In genomic region chr7:262631-263311, GRCh38 we compare ENCODE assay signal across 9 cellular contexts. TPM values are rescaled to one million over a fixed set of nuclear protein-coding genes. Genes with fewer than 3 reads are reported as not detected.
A peak's percentile ranks its signal among the peaks of the same experiment; 100 is the strongest.
DNase-seq lines count a peak whose midpoint lies in the region; ATAC-seq, FAIRE-seq and TF ChIP-seq lines count a peak whose summit lies in the region.
"Not testable (repeated sequence)": the region's sequence is repeated elsewhere in the genome, so short reads cannot be mapped to it uniquely, and the experiment has no call there.
"Had no signal": no experiment of that assay in that cellular context is flagged by ENCODE, and none has a peak within 500 bp of the region (broad histone marks: within the 10 kb centered on the region; RNA-seq: fewer than 3 reads in every experiment).

No MANE protein-coding gene starts in this region.

- TF ChIP-seq POLR2A in H1 (IDR thresholded peaks at IDR 0.05; ENCODE audit: control extremely low read depth in 1 of 2, low read depth in 2 of 2, low read length in 2 of 2) = not testable (repeated sequence)

- not testable (repeated sequence) for H3K56ac ChIP-seq in H1 (replicated peaks; ENCODE audit: insufficient read length, low read depth, low read length)

- not testable (repeated sequence) for H3K4me3 Mint-ChIP-seq in activated T-helper 2 cell treated with anti-CD3 and anti-CD28 coated beads, Interferon-gamma antibody, Interleukin-2, Interleukin-4, amounts not matched to agents 10 μg/mL and 5 μg/mL and 100 μg/mL, durations not matched to agents 14 hours and 24 hours and 36 hours (ENCODE audit: low read depth)
- peak overlapping the region in 1 of 2 donors; percentile 22 for H3K4me3 Mint-ChIP-seq in stimulated activated naive CD8-positive, alpha-beta T cell treated with anti-CD3 and anti-CD28 coated beads, Interleukin-15, amount 100 ng/mL, for 72 hours

- not testable (repeated sequence) for H3K36me3 ChIP-seq in Karpas-422 (ENCODE audit: insufficient read depth, low read length); kidney epithelial cell (ENCODE audit: control insufficient read depth, insufficient read depth, low read length)
- peaks cover 5 to 39% (median 20%) of the 10 kb centered on the region in 4 experiments; a peak in 6 of 8 replicates for H3K36me3 ChIP-seq in H1 (ENCODE audit: control insufficient read depth in 2 of 4, insufficient read depth in 4 of 4, low read length in 3 of 4)

- not testable (repeated sequence) for H2AFZ ChIP-seq in Karpas-422 (ENCODE audit: low read length); H1 (ENCODE audit: low read length)

- not testable (repeated sequence) for H3K4me1 Mint-ChIP-seq in activated T-helper 2 cell treated with anti-CD3 and anti-CD28 coated beads, Interferon-gamma antibody, Interleukin-2, Interleukin-4, amounts not matched to agents 10 μg/mL and 5 μg/mL and 100 μg/mL, durations not matched to agents 14 hours and 24 hours and 36 hours (ENCODE audit: low read depth)
- H3K4me1 Mint-ChIP-seq in stimulated activated naive CD8-positive, alpha-beta T cell treated with anti-CD3 and anti-CD28 coated beads, Interleukin-15, amount 100 ng/mL, for 72 hours = peaks cover 16% of the 10 kb centered on the region

- H3K4me2 ChIP-seq in Karpas-422 (ENCODE audit: low read depth, low read length, poor library complexity, severe bottlenecking); H1 (ENCODE audit: insufficient read depth in 1 of 2, low read depth in 2 of 2, low read length in 2 of 2): not testable (repeated sequence)

- not testable (repeated sequence) for H4K5ac ChIP-seq in H1 (ENCODE audit: insufficient read length, low read depth, low read length)

- not testable (repeated sequence) for H3K9me2 ChIP-seq in Karpas-422 (replicated peaks; ENCODE audit: insufficient read depth, low read length)

- intact Hi-C loops in activated T-helper 2 cell treated with anti-CD3 and anti-CD28 coated beads, Interferon-gamma antibody, Interleukin-2, Interleukin-4, amounts not matched to agents 10 μg/mL and 5 μg/mL and 100 μg/mL, durations not matched to agents 14 hours and 24 hours and 36 hours (cut with micrococcal nuclease) = not testable (repeated sequence)

- not testable (repeated sequence) for H3K36me3 Mint-ChIP-seq in activated T-helper 2 cell treated with anti-CD3 and anti-CD28 coated beads, Interferon-gamma antibody, Interleukin-2, Interleukin-4, amounts not matched to agents 10 μg/mL and 5 μg/mL and 100 μg/mL, durations not matched to agents 14 hours and 24 hours and 36 hours (ENCODE audit: low read depth)

- not testable (repeated sequence) for H3K9ac ChIP-seq in Karpas-422 (ENCODE audit: low read length); H1 (replicated peaks in 1 of 4; ENCODE audit: extremely low read depth in 1 of 4, low read depth in 3 of 4, low read length in 3 of 4)

- H2BK120ac ChIP-seq in H1 (replicated peaks; ENCODE audit: low read depth, low read length) = not testable (repeated sequence)

- not testable (repeated sequence) for H3K23me2 ChIP-seq in H1 (ENCODE audit: low read depth, low read length)

- not testable (repeated sequence) for H3K27ac Mint-ChIP-seq in activated T-helper 2 cell treated with anti-CD3 and anti-CD28 coated beads, Interferon-gamma antibody, Interleukin-2, Interleukin-4, amounts not matched to agents 10 μg/mL and 5 μg/mL and 100 μg/mL, durations not matched to agents 14 hours and 24 hours and 36 hours; stimulated activated naive CD8-positive, alpha-beta T cell treated with anti-CD3 and anti-CD28 coated beads, Interleukin-15, amount 100 ng/mL, for 72 hours

- whole genome bisulfite sequencing in H1 (ENCODE audit: extremely low coverage in 1 of 2, insufficient coverage in 1 of 2, insufficient read length in 1 of 2, insufficient replicate concordance in 2 of 2, low coverage in 1 of 2, low lambda C conversion rate in 2 of 2, missing lambda C conversion rate in 1 of 2), 2 experiments = 86% methylated on average over 15 of the region's 31 CpGs; no CpG with 5 or more reads in 1 of the 2 experiments

- not testable (repeated sequence) for H4K20me1 ChIP-seq in Karpas-422 (ENCODE audit: insufficient read depth, low read depth, low read length); H1 (replicated peaks in 1 of 2; ENCODE audit: control insufficient read depth in 1 of 2, insufficient read depth in 2 of 2, low read length in 2 of 2)

- POLR2A ChIA-PET in H1 (lab: Charles Lee; ENCODE audit: partially characterized antibody) = not testable (repeated sequence)

- not testable (repeated sequence) for H4K8ac ChIP-seq in H1 (ENCODE audit: extremely low read depth, insufficient read depth, low read length)

- not testable (repeated sequence) for H3K4ac ChIP-seq in H1 (replicated peaks; ENCODE audit: insufficient read length, low read depth, low read length)

- not testable (repeated sequence) for ATAC-seq in stimulated activated naive CD8-positive, alpha-beta T cell treated with anti-CD3 and anti-CD28 coated beads, Interleukin-15, amount 100 ng/mL, for 72 hours

- H3K27me3 ChIP-seq in Karpas-422 (ENCODE audit: low read length); H1 (replicated peaks in 1 of 4; ENCODE audit: control insufficient read depth in 3 of 4, extremely low read depth in 1 of 4, insufficient read depth in 3 of 4, low read length in 3 of 4); kidney epithelial cell (ENCODE audit: control insufficient read depth, insufficient read depth, low read length): not testable (repeated sequence)

- not testable (repeated sequence) for H4K91ac ChIP-seq in H1 (replicated peaks; ENCODE audit: insufficient read length, low read length)

- H3K18ac ChIP-seq in H1 (ENCODE audit: extremely low read depth, low read length) = not testable (repeated sequence)

- H3K79me2 ChIP-seq in Karpas-422 (ENCODE audit: low read length); H1 (ENCODE audit: control insufficient read depth in 1 of 2, insufficient read depth in 2 of 2, low read length in 2 of 2): not testable (repeated sequence)

- H3K9me3 ChIP-seq in Karpas-422 (ENCODE audit: low read length) (peaks cover 29% of the 10 kb centered on the region), H1 (ENCODE audit: insufficient read depth in 2 of 2, low read depth in 1 of 2, low read length in 1 of 2) (peaks cover 63 to 96% of the 10 kb centered on the region in 2 experiments)

- not testable (repeated sequence) for H2BK12ac ChIP-seq in H1 (ENCODE audit: low read depth, low read length)

- DNase-seq in D341Med (ENCODE audit: low spot score) = peak; percentile 14
- not testable (repeated sequence) for DNase-seq in Karpas-422; kidney epithelial cell (ENCODE audit: low read depth)
- DNase-seq in activated CD4-positive, alpha-beta T cell treated with anti-CD3 and anti-CD28 coated beads for 24 hours (ENCODE audit: low read depth in 2 of 2) = peak; percentile 30 to 65
- DNase-seq in activated T-helper 2 cell treated with anti-CD3 and anti-CD28 coated beads, Interferon-gamma antibody, Interleukin-2, Interleukin-4, amounts not matched to agents 10 μg/mL and 5 μg/mL and 100 μg/mL, durations not matched to agents 14 hours and 24 hours and 36 hours (ENCODE audit: low spot score) = peak; percentile 65
- peak in 1 of 2 experiments; percentile 86 for DNase-seq in H1 (ENCODE audit: low read depth in 1 of 2, low spot score in 2 of 2)
- peak; percentile 58 for DNase-seq in stimulated activated CD4-positive, alpha-beta T cell treated with anti-CD3 and anti-CD28 coated beads, Interleukin-12 subunit alpha, Interleukin-12 subunit beta, amount 100 ng/mL, for 4 hours
- peak; percentile 52 to 60 for DNase-seq in stimulated activated naive CD8-positive, alpha-beta T cell treated with anti-CD3 and anti-CD28 coated beads, Interleukin-15, amount 100 ng/mL, for 72 hours

- CTCF ChIA-PET in H1 (lab: Charles Lee; ENCODE audit: partially characterized antibody) = interaction anchor here (0.6 to 1.3 kb wide), 8 partner anchors 9 to 205 kb away, joined by 3 to 7 read pairs (median 3); no protein-coding TSS in a partner anchor

- not testable (repeated sequence) for FAIRE-seq in H1 (lab: Jason Lieb, UNC)

- H2BK15ac ChIP-seq in H1 (ENCODE audit: low read length) = not testable (repeated sequence)

- TF ChIP-seq CTCF in H1 (IDR thresholded peaks at IDR 0.05; ENCODE audit: control extremely low read depth in 1 of 3, insufficient read depth in 1 of 3, low read depth in 1 of 3, low read length in 3 of 3) (peak in 2 of 3 experiments; percentile 43 to 79; a peak in 3 of 4 replicates), kidney epithelial cell (IDR thresholded peaks at IDR 0.05; ENCODE audit: insufficient read depth, low read length, poor library complexity, severe bottlenecking) (peak; percentile 22)

- H3K23ac ChIP-seq in H1 (ENCODE audit: insufficient read length) = not testable (repeated sequence)

- H3K4me3 ChIP-seq in Karpas-422 (ENCODE audit: low read length) (peak overlapping the region; percentile 48; the same call in 1 of the 2 replicates), H1 (ENCODE audit: extremely low read depth in 1 of 4, insufficient read depth in 2 of 4, low read depth in 3 of 4, low read length in 4 of 4) (peak overlapping the region in 2 of 4 experiments; percentile 2 to 31; a peak in 2 of 8 replicates)
- not testable (repeated sequence) for H3K4me3 ChIP-seq in kidney epithelial cell (ENCODE audit: low read depth, low read length)

- not testable (repeated sequence) for TF ChIP-seq RAD21 in H1 (IDR thresholded peaks at IDR 0.05 in 1 of 2, conservative IDR thresholded peaks at IDR 0.05 in 1 of 2; ENCODE audit: low read depth in 2 of 2, low read length in 2 of 2)

- not testable (repeated sequence) for H3K9me3 Mint-ChIP-seq in activated T-helper 2 cell treated with anti-CD3 and anti-CD28 coated beads, Interferon-gamma antibody, Interleukin-2, Interleukin-4, amounts not matched to agents 10 μg/mL and 5 μg/mL and 100 μg/mL, durations not matched to agents 14 hours and 24 hours and 36 hours
- peaks cover 8 to 15% of the 10 kb centered on the region in 2 donors for H3K9me3 Mint-ChIP-seq in stimulated activated naive CD8-positive, alpha-beta T cell treated with anti-CD3 and anti-CD28 coated beads, Interleukin-15, amount 100 ng/mL, for 72 hours

- not testable (repeated sequence) for H2AK5ac ChIP-seq in H1 (ENCODE audit: low read depth, low read length)

- H2BK5ac ChIP-seq in H1 (ENCODE audit: low read depth, low read length) = not testable (repeated sequence)

- H3K27ac ChIP-seq in Karpas-422 (ENCODE audit: low read length); H1 (ENCODE audit: low read depth, low read length): not testable (repeated sequence)

- not testable (repeated sequence) for H3K14ac ChIP-seq in H1 (ENCODE audit: insufficient read length)

- not testable (repeated sequence) for H2BK20ac ChIP-seq in H1 (ENCODE audit: low read length)

- not testable (repeated sequence) for H3K79me1 ChIP-seq in H1 (ENCODE audit: low read depth, low read length)

- H3K27me3 Mint-ChIP-seq in activated T-helper 2 cell treated with anti-CD3 and anti-CD28 coated beads, Interferon-gamma antibody, Interleukin-2, Interleukin-4, amounts not matched to agents 10 μg/mL and 5 μg/mL and 100 μg/mL, durations not matched to agents 14 hours and 24 hours and 36 hours (ENCODE audit: low read depth); stimulated activated naive CD8-positive, alpha-beta T cell treated with anti-CD3 and anti-CD28 coated beads, Interleukin-15, amount 100 ng/mL, for 72 hours: not testable (repeated sequence)

- not testable (repeated sequence) for TF ChIP-seq EP300 in H1 (IDR thresholded peaks at IDR 0.05; ENCODE audit: borderline replicate concordance in 1 of 2, low read depth in 2 of 2, low read length in 2 of 2)

- not testable (repeated sequence) for H3K4me1 ChIP-seq in Karpas-422 (ENCODE audit: low read length); H1 (replicated peaks in 1 of 4; ENCODE audit: control insufficient read depth in 3 of 4, insufficient read depth in 4 of 4, low read length in 3 of 4)

RNA-seq across cellular contexts. Expression of gene FOXL3, which starts 27.2 kb away (rescaled TPM):
- total RNA-seq in Karpas-422 (2014; rRNA removed; shearing (Covaris generic); ENCODE audit: low replicate concordance) = not detected in 2 replicates
- total RNA-seq in activated T-helper 2 cell treated with anti-CD3 and anti-CD28 coated beads, Interferon-gamma antibody, Interleukin-2, Interleukin-4, amounts not matched to agents 10 μg/mL and 5 μg/mL and 100 μg/mL, durations not matched to agents 14 hours and 24 hours and 36 hours = not detected in 2 replicates
- not detected in 2 replicates for total RNA-seq in H1 (2021; fragmentation: NEBNext Ultra II Directional; extraction: Animal tissue kit (Norgen Biotek cat#: 25700))
- polyA plus RNA-seq in H1 (2011; rRNA removed) = not detected in 2 replicates
- polyA plus RNA-seq in H1 (2011; cell fraction: cytosol; rRNA removed) = not detected
- not detected for polyA plus RNA-seq in H1 (2011; cell fraction: nucleus; rRNA removed)
- polyA plus RNA-seq in H1 (2012, experiment 1 of 2) = not detected in 4 replicates
- polyA plus RNA-seq in H1 (2012, experiment 2 of 2) = not detected
- polyA plus RNA-seq in H1 (2013, experiment 1 of 2) = not detected
- polyA plus RNA-seq in H1 (2013, experiment 2 of 2) = not detected
- polyA minus RNA-seq in H1 (2011; rRNA and poly(A)+ RNA removed) = not detected in 2 replicates
- polyA minus RNA-seq in H1 (2011; cell fraction: cytosol; rRNA and poly(A)+ RNA removed) = not detected
- polyA minus RNA-seq in H1 (2011; cell fraction: nucleus; rRNA and poly(A)+ RNA removed) = not detected
- total RNA-seq in kidney epithelial cell = not detected in 2 replicates
- total RNA-seq: ureter had no signal
